8 cellular contexts compared by ENCODE assay signal in genomic region chr1:44327679-44328491, GRCh38. TPM values are rescaled to one million over a fixed set of nuclear protein-coding genes. Genes with fewer than 3 reads are reported as not detected.
DNase-seq lines count a peak whose midpoint lies in the region; ATAC-seq, FAIRE-seq and TF ChIP-seq lines count a peak whose summit lies in the region.

No MANE protein-coding gene starts in this region.

- H3K27ac Mint-ChIP-seq in activated naive CD4-positive, alpha-beta T cell treated with anti-CD3 and anti-CD28 coated beads, Interleukin-2, amount 10 ng/mL, durations not matched to agents 7 days and 5 days = no peak overlapping the region
- H3K27ac Mint-ChIP-seq in activated CD8-positive, alpha-beta memory T cell treated with anti-CD3 and anti-CD28 coated beads, Interleukin-2, amount 10 ng/mL, durations not matched to agents 7 days and 5 days = no peak overlapping the region

- in situ Hi-C loops in brain microvascular endothelial cell (cut with HindIII; ENCODE audit: low pct_ligation_motif_present, low sequenced_read_pairs) = no loop called here

- H3K27ac ChIP-seq in brain microvascular endothelial cell = peak overlapping the region; percentile 91
- no peak overlapping the region for H3K27ac ChIP-seq in kidney (ENCODE audit: low read depth in 2 of 2, low read length in 2 of 2)
- H3K27ac ChIP-seq in vagina = peak overlapping the region; percentile 20

- intact Hi-C loops in kidney (cut with DNase I) = no loop called here
- intact Hi-C loops in vagina (cut with DNase I) = no loop called here

- H3K4me3 Mint-ChIP-seq in activated naive CD4-positive, alpha-beta T cell treated with anti-CD3 and anti-CD28 coated beads, Interleukin-2, amount 10 ng/mL, durations not matched to agents 7 days and 5 days = no peak overlapping the region
- no peak overlapping the region for H3K4me3 Mint-ChIP-seq in activated CD8-positive, alpha-beta memory T cell treated with anti-CD3 and anti-CD28 coated beads, Interleukin-2, amount 10 ng/mL, durations not matched to agents 7 days and 5 days

- TF ChIP-seq CTCF in brain microvascular endothelial cell (IDR thresholded peaks at IDR 0.05; ENCODE audit: low read depth, low read length, missing control alignments) (no peak), kidney (IDR thresholded peaks at IDR 0.05; ENCODE audit: borderline replicate concordance, extremely low read depth, insufficient read depth) (no peak), vagina (IDR thresholded peaks at IDR 0.05) (no peak)

- H3K4me1 ChIP-seq in kidney (ENCODE audit: control insufficient read depth in 1 of 2, insufficient read depth in 1 of 2, low read depth in 1 of 2, low read length in 2 of 2) (peaks cover 0 to 10% of the 10 kb centered on the region in 2 donors), vagina (peaks cover 37% of the 10 kb centered on the region)

- peaks cover 2% of the 10 kb centered on the region for H3K36me3 Mint-ChIP-seq in activated naive CD4-positive, alpha-beta T cell treated with anti-CD3 and anti-CD28 coated beads, Interleukin-2, amount 10 ng/mL, durations not matched to agents 7 days and 5 days
- H3K36me3 Mint-ChIP-seq in activated CD8-positive, alpha-beta memory T cell treated with anti-CD3 and anti-CD28 coated beads, Interleukin-2, amount 10 ng/mL, durations not matched to agents 7 days and 5 days = no peaks in the 10 kb centered on the region

- H3K36me3 ChIP-seq in brain microvascular endothelial cell (replicated peaks) (peaks cover 2% of the 10 kb centered on the region), kidney (ENCODE audit: control insufficient read depth in 1 of 2, insufficient read depth in 2 of 2, low read length in 2 of 2) (peaks cover 4 to 6% of the 10 kb centered on the region in 2 donors), vagina (no peaks in the 10 kb centered on the region)

- no peak for FAIRE-seq in kidney (lab: Jason Lieb, UNC)

- H3K9ac ChIP-seq in kidney (ENCODE audit: low read length in 2 of 2) = no peak overlapping the region

- peak; percentile 80 for DNase-seq in DMS53 (lab: John Stamatoyannopoulos, UW)
- peak; percentile 92 for DNase-seq in NCI-H2081 treated with DMSO at 0.1 percent for 48 hours (lab: John Stamatoyannopoulos, UW)
- peak; percentile 100 for DNase-seq in brain microvascular endothelial cell
- peak; percentile 93 for DNase-seq in kidney
- DNase-seq in vagina (ENCODE audit: extremely low spot score in 2 of 2) = peak in 1 of 2 donors; percentile 97
- DNase-seq in activated naive CD4-positive, alpha-beta T cell treated with anti-CD3 and anti-CD28 coated beads, Interleukin-2, amount 10 ng/mL, durations not matched to agents 7 days and 5 days = no peak
- DNase-seq in activated CD8-positive, alpha-beta memory T cell treated with anti-CD3 and anti-CD28 coated beads, Interleukin-2, amount 10 ng/mL, durations not matched to agents 7 days and 5 days = no peak

- H3K27me3 ChIP-seq in brain microvascular endothelial cell (replicated peaks) = no peaks in the 10 kb centered on the region
- H3K27me3 ChIP-seq in vagina = no peaks in the 10 kb centered on the region

- no peaks in the 10 kb centered on the region for H3K9me3 Mint-ChIP-seq in activated naive CD4-positive, alpha-beta T cell treated with anti-CD3 and anti-CD28 coated beads, Interleukin-2, amount 10 ng/mL, durations not matched to agents 7 days and 5 days
- no peaks in the 10 kb centered on the region for H3K9me3 Mint-ChIP-seq in activated CD8-positive, alpha-beta memory T cell treated with anti-CD3 and anti-CD28 coated beads, Interleukin-2, amount 10 ng/mL, durations not matched to agents 7 days and 5 days (ENCODE audit: low read depth)

- CTCF ChIA-PET in activated naive CD4-positive, alpha-beta T cell treated with anti-CD3 and anti-CD28 coated beads, Interleukin-2, amount 10 ng/mL, durations not matched to agents 7 days and 5 days (lab: Charles Lee) = interaction anchor here (1.2 to 1.8 kb wide), 2 partner anchors 26 to 111 kb away, joined by 3 to 8 read pairs; no protein-coding TSS in a partner anchor
- CTCF ChIA-PET in activated CD8-positive, alpha-beta memory T cell treated with anti-CD3 and anti-CD28 coated beads, Interleukin-2, amount 10 ng/mL, durations not matched to agents 7 days and 5 days (lab: Charles Lee) = interaction anchor here (0.9 to 1.2 kb wide), 2 partner anchors 10 to 325 kb away, joined by 3 to 4 read pairs; no protein-coding TSS in a partner anchor

- no peaks in the 10 kb centered on the region for H3K4me1 Mint-ChIP-seq in activated naive CD4-positive, alpha-beta T cell treated with anti-CD3 and anti-CD28 coated beads, Interleukin-2, amount 10 ng/mL, durations not matched to agents 7 days and 5 days
- no peaks in the 10 kb centered on the region for H3K4me1 Mint-ChIP-seq in activated CD8-positive, alpha-beta memory T cell treated with anti-CD3 and anti-CD28 coated beads, Interleukin-2, amount 10 ng/mL, durations not matched to agents 7 days and 5 days

- no peak overlapping the region for H3K4me3 ChIP-seq in brain microvascular endothelial cell (ENCODE audit: low read depth, low read length)
- no peak overlapping the region for H3K4me3 ChIP-seq in kidney (ENCODE audit: low read length in 2 of 2)
- no peak overlapping the region for H3K4me3 ChIP-seq in vagina

- no peak for ATAC-seq in activated CD8-positive, alpha-beta memory T cell treated with anti-CD3 and anti-CD28 coated beads, Interleukin-2, amount 10 ng/mL, durations not matched to agents 7 days and 5 days
- ATAC-seq in GM21526 (IDR thresholded peaks at IDR 0.05; ENCODE audit: low FRiP score, unreplicated experiment) = no peak

- TF ChIP-seq POLR2A in vagina (IDR thresholded peaks at IDR 0.05) = no peak

- H3K9me3 ChIP-seq in kidney (ENCODE audit: control insufficient read depth in 1 of 2, low read length in 2 of 2) (no peaks in the 10 kb centered on the region), vagina (no peaks in the 10 kb centered on the region)

- no peaks in the 10 kb centered on the region for H3K27me3 Mint-ChIP-seq in activated naive CD4-positive, alpha-beta T cell treated with anti-CD3 and anti-CD28 coated beads, Interleukin-2, amount 10 ng/mL, durations not matched to agents 7 days and 5 days
- H3K27me3 Mint-ChIP-seq in activated CD8-positive, alpha-beta memory T cell treated with anti-CD3 and anti-CD28 coated beads, Interleukin-2, amount 10 ng/mL, durations not matched to agents 7 days and 5 days = no peaks in the 10 kb centered on the region

RNA-seq across cellular contexts. Expression of gene ERI3, which starts 27.2 kb away (rescaled TPM):
- total RNA-seq in kidney = 60.4 TPM
- 126 TPM for polyA plus RNA-seq in kidney (ENCODE audit: insufficient read depth, low read depth, low replicate concordance)
- total RNA-seq in vagina = 39.3 TPM
- 10 to 100 TPM; 27.2 to 30.4 TPM for total RNA-seq in activated CD8-positive, alpha-beta memory T cell treated with anti-CD3 and anti-CD28 coated beads, Interleukin-2, amount 10 ng/mL, durations not matched to agents 7 days and 5 days

Comparison
In these comparisons a context has a peak if more than half of its experiments do, and no peak if none do; other contexts are left out.
1. DNase-seq: peak in DMS53 (single experiment), NCI-H2081 treated with DMSO at 0.1 percent for 48 hours (single experiment), brain microvascular endothelial cell (single experiment) and kidney (single experiment); none in activated naive CD4-positive, alpha-beta T cell treated with anti-CD3 and anti-CD28 coated beads, Interleukin-2, amount 10 ng/mL, durations not matched to agents 7 days and 5 days (single experiment) and activated CD8-positive, alpha-beta memory T cell treated with anti-CD3 and anti-CD28 coated beads, Interleukin-2, amount 10 ng/mL, durations not matched to agents 7 days and 5 days (single experiment).
2. H3K27ac ChIP-seq: peak in brain microvascular endothelial cell (single experiment) and vagina (single experiment); none in kidney (0 of 2).